Comparison of ENCODE assay signal across 1 cellular context in genomic region chr4:67545199-67545995, GRCh38.
TF ChIP-seq lines count a peak whose summit lies in the region.

CENPC (minus strand) TSS chr4:67545503; CDS start chr4:67545355, 148 bp downstream.

TF ChIP-seq in HepG2, 621 proteins besides CTCF, POLR2A, EP300 and RAD21 (continued from another document and continues in another):
- TF ChIP-seq GMEB2 (CRISPR knock-in tag; IDR thresholded peaks at IDR 0.05; ENCODE audit: low read depth) (no peak), CENPX (CRISPR knock-in tag; IDR thresholded peaks at IDR 0.05) (no peak), RFX3 (CRISPR knock-in tag; IDR thresholded peaks at IDR 0.05) (no peak), ZBTB7B (CRISPR knock-in tag; IDR thresholded peaks at IDR 0.05) (no peak), ZKSCAN1 (IDR thresholded peaks at IDR 0.05; ENCODE audit: low read length) (no peak), LRRFIP1 (CRISPR knock-in tag; conservative IDR thresholded peaks at IDR 0.05) (no peak), ZNF781 (CRISPR knock-in tag; IDR thresholded peaks at IDR 0.05; ENCODE audit: borderline replicate concordance, not compliant biosample characterization) (peak; percentile 55), ZNF564 (CRISPR knock-in tag; IDR thresholded peaks at IDR 0.05) (peak; percentile 61; the same call in 1 of the 2 replicates), ZFP36 (IDR thresholded peaks at IDR 0.05; ENCODE audit: borderline replicate concordance, low read depth, low read length, partially characterized antibody) (no peak), HMG20A (CRISPR knock-in tag; IDR thresholded peaks at IDR 0.05; ENCODE audit: borderline replicate concordance) (no peak; the same call in 1 of the 2 replicates), TEAD2 (CRISPR knock-in tag; IDR thresholded peaks at IDR 0.05) (no peak), ZBTB43 (CRISPR knock-in tag; conservative IDR thresholded peaks at IDR 0.05) (peak; percentile 42; the same call in 1 of the 2 replicates), NR2F1 (CRISPR knock-in tag; IDR thresholded peaks at IDR 0.05) (no peak), ZNF34 (CRISPR knock-in tag; IDR thresholded peaks at IDR 0.05; ENCODE audit: borderline replicate concordance) (no peak), TBP (CRISPR knock-in tag; IDR thresholded peaks at IDR 0.05) (no peak), KLF15 (CRISPR knock-in tag; IDR thresholded peaks at IDR 0.05; ENCODE audit: borderline replicate concordance) (0 out of 2 replicates have a peak, but pooled peaks have one; percentile 14), SNAPC2 (CRISPR knock-in tag; IDR thresholded peaks at IDR 0.05) (no peak; the same call in 1 of the 2 replicates), PAX8 (CRISPR knock-in tag; IDR thresholded peaks at IDR 0.05; ENCODE audit: borderline replicate concordance) (no peak), CBX2 (IDR thresholded peaks at IDR 0.05; ENCODE audit: low read depth, low read length) (no peak), CBX2 (CRISPR knock-in tag; IDR thresholded peaks at IDR 0.05; ENCODE audit: low read depth) (no peak), POGK (CRISPR knock-in tag; conservative IDR thresholded peaks at IDR 0.05) (peak; percentile 62; the same call in 1 of the 2 replicates), HNF1A (IDR thresholded peaks at IDR 0.05; ENCODE audit: low read depth) (peak; percentile 25; the same call in 1 of the 2 replicates), HNF1A (CRISPR knock-in tag; IDR thresholded peaks at IDR 0.05; ENCODE audit: borderline replicate concordance) (peak; percentile 34; the same call in 1 of the 2 replicates), MED13 (CRISPR knock-in tag; IDR thresholded peaks at IDR 0.05) (no peak), FOXC1 (CRISPR knock-in tag; IDR thresholded peaks at IDR 0.05; ENCODE audit: borderline replicate concordance) (0 out of 2 replicates have a peak, but pooled peaks have one; percentile 64), ZNF530 (CRISPR knock-in tag; IDR thresholded peaks at IDR 0.05; ENCODE audit: low read depth) (no peak), ZNF766 (CRISPR knock-in tag; IDR thresholded peaks at IDR 0.05; ENCODE audit: borderline replicate concordance) (no peak), NFAT5 (CRISPR knock-in tag; IDR thresholded peaks at IDR 0.05) (0 out of 2 replicates have a peak, but pooled peaks have one; percentile 56), ZNF558 (CRISPR knock-in tag; IDR thresholded peaks at IDR 0.05; ENCODE audit: borderline replicate concordance) (peak; percentile 56; the same call in 1 of the 2 replicates), GATAD2A (CRISPR knock-in tag; IDR thresholded peaks at IDR 0.05) (0 out of 2 replicates have a peak, but pooled peaks have one; percentile 26), THAP9 (CRISPR knock-in tag; IDR thresholded peaks at IDR 0.05; ENCODE audit: borderline replicate concordance) (peak; percentile 82; the same call in 1 of the 2 replicates), TMF1 (CRISPR knock-in tag; IDR thresholded peaks at IDR 0.05; ENCODE audit: low read depth) (no peak; the same call in 1 of the 2 replicates), FOSL1 (CRISPR knock-in tag; IDR thresholded peaks at IDR 0.05; ENCODE audit: borderline replicate concordance) (no peak), RNF2 (conservative IDR thresholded peaks at IDR 0.05; ENCODE audit: low read depth) (no peak; the same call in 1 of the 2 replicates), FOSL2 (CRISPR knock-in tag; IDR thresholded peaks at IDR 0.05) (peak; percentile 20; the same call in 1 of the 2 replicates), GABPB1 (CRISPR knock-in tag; IDR thresholded peaks at IDR 0.05) (peak; percentile 83), ASH2L (IDR thresholded peaks at IDR 0.05; ENCODE audit: insufficient read length, low read depth, low read length) (peak; percentile 83), HOXA9 (CRISPR knock-in tag; IDR thresholded peaks at IDR 0.05; ENCODE audit: borderline replicate concordance) (peak; percentile 54; the same call in 1 of the 2 replicates), PREB (CRISPR knock-in tag; IDR thresholded peaks at IDR 0.05) (no peak), HNRNPK (IDR thresholded peaks at IDR 0.05; ENCODE audit: low read depth, low read length, poor library complexity, severe bottlenecking) (no peak)
